ENCODE assay signal across 15 cellular contexts in the genomic region with DNA sequence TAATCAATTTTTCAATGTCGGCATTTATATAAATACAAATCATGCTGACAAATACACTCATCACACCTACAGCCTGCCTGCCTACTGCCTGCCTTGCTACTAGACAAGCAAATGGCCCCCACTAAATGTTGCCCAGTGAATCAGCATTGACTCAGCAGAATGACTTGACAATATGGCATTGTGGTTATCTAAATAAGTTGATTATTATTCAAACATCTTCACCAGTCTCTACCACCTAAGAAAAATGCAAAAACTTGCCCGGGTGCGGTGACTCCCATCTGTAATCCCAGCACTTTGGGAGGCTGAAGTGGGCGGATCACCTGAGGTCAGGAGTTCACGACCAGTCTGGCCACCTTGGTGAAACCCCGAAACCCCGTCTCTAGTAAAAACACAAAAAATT.
A peak's percentile ranks its signal among the peaks of the same experiment; 100 is the strongest.
DNase-seq lines count a peak whose midpoint lies in the region; ATAC-seq and TF ChIP-seq lines count a peak whose summit lies in the region.
"Had no signal": no experiment of that assay in that cellular context is flagged by ENCODE, and none has a peak within 500 bp of the region (broad histone marks: within the 10 kb centered on the region; RNA-seq: fewer than 3 reads in every experiment).

No MANE protein-coding gene starts in this region.

- H3K27ac ChIP-seq in ACC112 (ENCODE audit: low read depth, low read length) (peak overlapping the region; percentile 72), adrenal gland (no peak overlapping the region)
- H3K27ac ChIP-seq: lower lobe of right lung had no signal

- H3K9ac ChIP-seq in adipocyte (ENCODE audit: low read length): no peak overlapping the region

- H3K79me2 ChIP-seq in ACC112 (ENCODE audit: control insufficient read depth, insufficient read depth, low read length, unreplicated experiment): no peaks in the 10 kb centered on the region

- H3K4me3 ChIP-seq in ACC112 (ENCODE audit: low read depth, low read length) (peak overlapping the region; percentile 9; the same call in 1 of the 2 replicates), adipocyte (ENCODE audit: low read length) (no peak overlapping the region), adrenal gland (no peak overlapping the region)
- H3K4me3 ChIP-seq: lower lobe of right lung had no signal

- 88 to 94% (median 90%) methylated on average over 7 of the region's 7 CpGs for WGBS in adrenal gland, 4 donors

- intact Hi-C loops in adrenal gland (cut with DNase I): no loop called here

- H3K4me1 ChIP-seq in ACC112 (ENCODE audit: control insufficient read depth, insufficient read depth, low read length, unreplicated experiment): peaks cover 11% of the 10 kb centered on the region
- H3K4me1 ChIP-seq in adipocyte (ENCODE audit: control insufficient read depth, insufficient read depth, low read length): no peaks in the 10 kb centered on the region
- H3K4me1 ChIP-seq in adrenal gland (replicated peaks in 1 of 2): no peaks in the 10 kb centered on the region
- H3K4me1 ChIP-seq: lower lobe of right lung had no signal

- no peak for ATAC-seq in GM18502 (IDR thresholded peaks at IDR 0.05; ENCODE audit: poor library complexity, unreplicated experiment)
- ATAC-seq: activated CD8-positive, alpha-beta T cell treated with anti-CD3 and anti-CD28 coated beads, Interleukin-2, amount 10 ng/mL, durations not matched to agents 7 days and 5 days; lower lobe of right lung had no signal

- H3K36me3 ChIP-seq in ACC112 (ENCODE audit: insufficient read depth, low read length): no peaks in the 10 kb centered on the region
- no peaks in the 10 kb centered on the region for H3K36me3 ChIP-seq in adipocyte (ENCODE audit: control insufficient read depth, insufficient read depth, low read length, severe bottlenecking)
- no peaks in the 10 kb centered on the region for H3K36me3 ChIP-seq in adrenal gland (replicated peaks in 1 of 2)
- H3K36me3 ChIP-seq: lower lobe of right lung had no signal

- peak overlapping the region; percentile 83 for H2AFZ ChIP-seq in ACC112 (ENCODE audit: low read length, unreplicated experiment)

- H3K9me3 ChIP-seq in adipocyte (ENCODE audit: control insufficient read depth, low read length): no peaks in the 10 kb centered on the region
- no peaks in the 10 kb centered on the region for H3K9me3 ChIP-seq in adrenal gland (replicated peaks in 1 of 3)
- H3K9me3 ChIP-seq: lower lobe of right lung had no signal

- peak; percentile 22 for DNase-seq in HS-27A (ENCODE audit: low read depth)
- peak; percentile 14 for DNase-seq in adipocyte (ENCODE audit: low read depth)
- DNase-seq in fibroblast of the conjunctiva (ENCODE audit: low read depth): peak; percentile 2
- no peak for DNase-seq in HT-29 (ENCODE audit: low spot score)
- no peak for DNase-seq in stimulated activated CD4-positive, alpha-beta T cell treated with anti-CD3 and anti-CD28 coated beads, Interleukin-4, amount 100 ng/mL, for 4 hours
- DNase-seq in adrenal gland: no peak
- DNase-seq: activated CD8-positive, alpha-beta T cell treated with anti-CD3 and anti-CD28 coated beads, Interleukin-2, amount 10 ng/mL, durations not matched to agents 7 days and 5 days; activated effector memory CD4-positive, alpha-beta T cell treated with anti-CD3 and anti-CD28 coated beads, Interleukin-2, amount 50 U/mL, for 16 hours; DND-41; lower lobe of right lung; NCI-H2107; small intestine; trophoblast cell had no signal

- H3K27me3 ChIP-seq in ACC112 (ENCODE audit: insufficient read depth, low read length) (no peaks in the 10 kb centered on the region), adipocyte (replicated peaks; ENCODE audit: control insufficient read depth, insufficient read depth, low read length) (no peaks in the 10 kb centered on the region), adrenal gland (no peaks in the 10 kb centered on the region)

- no peak for TF ChIP-seq CTCF in adrenal gland (IDR thresholded peaks at IDR 0.05)

- TF ChIP-seq POLR2A in adrenal gland (IDR thresholded peaks at IDR 0.05): no peak

Comparison
In these comparisons a context has a peak if more than half of its experiments do, and no peak if none do; other contexts are left out.
1. DNase-seq: peak in HS-27A (single experiment), adipocyte (single experiment) and fibroblast of the conjunctiva (single experiment); none in HT-29 (single experiment), stimulated activated CD4-positive, alpha-beta T cell treated with anti-CD3 and anti-CD28 coated beads, Interleukin-4, amount 100 ng/mL, for 4 hours (0 of 2) and adrenal gland (0 of 7).